Comparison of ENCODE assay signal across 1 cellular context in genomic region chr16:87878704-87879103, GRCh38.
TF ChIP-seq lines count a peak whose summit lies in the region.

No MANE protein-coding gene starts in this region.

TF ChIP-seq in HepG2, 621 proteins besides CTCF, POLR2A, EP300 and RAD21 (continued from another document and continues in another):
- TF ChIP-seq KIAA2018 (CRISPR knock-in tag; IDR thresholded peaks at IDR 0.05; ENCODE audit: borderline replicate concordance): no peak
- TF ChIP-seq ZNF441 (CRISPR knock-in tag; IDR thresholded peaks at IDR 0.05; ENCODE audit: borderline replicate concordance): 0 out of 2 replicates have a peak, but pooled peaks have one; percentile 0
- TF ChIP-seq ZMYM3 (CRISPR knock-in tag; IDR thresholded peaks at IDR 0.05): no peak
- no peak for TF ChIP-seq FOXM1 (CRISPR knock-in tag; IDR thresholded peaks at IDR 0.05)
- TF ChIP-seq ZFP36 (IDR thresholded peaks at IDR 0.05; ENCODE audit: borderline replicate concordance, low read depth, low read length, partially characterized antibody): no peak
- TF ChIP-seq ATAD3A (CRISPR knock-in tag; IDR thresholded peaks at IDR 0.05): no peak
- peak; percentile 30; the same call in 1 of the 2 replicates for TF ChIP-seq ZNF547 (CRISPR knock-in tag; IDR thresholded peaks at IDR 0.05)
- TF ChIP-seq ETS1 (CRISPR knock-in tag; IDR thresholded peaks at IDR 0.05): no peak
- no peak for TF ChIP-seq ZSCAN5A (CRISPR knock-in tag; IDR thresholded peaks at IDR 0.05; ENCODE audit: borderline replicate concordance)
- TF ChIP-seq PCBP1 (IDR thresholded peaks at IDR 0.05; ENCODE audit: borderline replicate concordance, low read depth, low read length): no peak
- TF ChIP-seq, protein P1, sequence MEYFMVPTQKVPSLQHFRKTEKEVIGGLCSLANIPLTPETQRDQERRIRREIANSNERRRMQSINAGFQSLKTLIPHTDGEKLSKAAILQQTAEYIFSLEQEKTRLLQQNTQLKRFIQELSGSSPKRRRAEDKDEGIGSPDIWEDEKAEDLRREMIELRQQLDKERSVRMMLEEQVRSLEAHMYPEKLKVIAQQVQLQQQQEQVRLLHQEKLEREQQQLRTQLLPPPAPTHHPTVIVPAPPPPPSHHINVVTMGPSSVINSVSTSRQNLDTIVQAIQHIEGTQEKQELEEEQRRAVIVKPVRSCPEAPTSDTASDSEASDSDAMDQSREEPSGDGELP (IDR thresholded peaks at IDR 0.05; ENCODE audit: borderline replicate concordance, low read depth): peak; percentile 56; the same call in 1 of the 2 replicates
- TF ChIP-seq RXRA (CRISPR knock-in tag; IDR thresholded peaks at IDR 0.05): peak; percentile 25; the same call in 1 of the 2 replicates
- TF ChIP-seq RARA (CRISPR knock-in tag; IDR thresholded peaks at IDR 0.05): peak; percentile 58
- no peak for TF ChIP-seq HINFP (CRISPR knock-in tag; IDR thresholded peaks at IDR 0.05; ENCODE audit: low read depth)
- no peak for TF ChIP-seq ZNF577 (CRISPR knock-in tag; IDR thresholded peaks at IDR 0.05; ENCODE audit: borderline replicate concordance, low read depth)
- TF ChIP-seq KLF13 (CRISPR knock-in tag; IDR thresholded peaks at IDR 0.05): no peak
- TF ChIP-seq HIC2 (CRISPR knock-in tag; IDR thresholded peaks at IDR 0.05; ENCODE audit: low read depth): no peak
- no peak for TF ChIP-seq ISL2 (CRISPR knock-in tag; IDR thresholded peaks at IDR 0.05)
- no peak for TF ChIP-seq NFYC (CRISPR knock-in tag; IDR thresholded peaks at IDR 0.05)
- TF ChIP-seq ZNF563 (CRISPR knock-in tag; IDR thresholded peaks at IDR 0.05): no peak
- no peak for TF ChIP-seq PHF8 (CRISPR knock-in tag; IDR thresholded peaks at IDR 0.05)
- TF ChIP-seq ELF1 (CRISPR knock-in tag; IDR thresholded peaks at IDR 0.05): no peak
- TF ChIP-seq, protein P2, sequence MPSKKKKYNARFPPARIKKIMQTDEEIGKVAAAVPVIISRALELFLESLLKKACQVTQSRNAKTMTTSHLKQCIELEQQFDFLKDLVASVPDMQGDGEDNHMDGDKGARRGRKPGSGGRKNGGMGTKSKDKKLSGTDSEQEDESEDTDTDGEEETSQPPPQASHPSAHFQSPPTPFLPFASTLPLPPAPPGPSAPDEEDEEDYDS (CRISPR knock-in tag; IDR thresholded peaks at IDR 0.05): no peak
- no peak for TF ChIP-seq ZNF891 (CRISPR knock-in tag; IDR thresholded peaks at IDR 0.05)
- no peak for TF ChIP-seq BATF2 (CRISPR knock-in tag; IDR thresholded peaks at IDR 0.05)
- TF ChIP-seq, protein P3, sequence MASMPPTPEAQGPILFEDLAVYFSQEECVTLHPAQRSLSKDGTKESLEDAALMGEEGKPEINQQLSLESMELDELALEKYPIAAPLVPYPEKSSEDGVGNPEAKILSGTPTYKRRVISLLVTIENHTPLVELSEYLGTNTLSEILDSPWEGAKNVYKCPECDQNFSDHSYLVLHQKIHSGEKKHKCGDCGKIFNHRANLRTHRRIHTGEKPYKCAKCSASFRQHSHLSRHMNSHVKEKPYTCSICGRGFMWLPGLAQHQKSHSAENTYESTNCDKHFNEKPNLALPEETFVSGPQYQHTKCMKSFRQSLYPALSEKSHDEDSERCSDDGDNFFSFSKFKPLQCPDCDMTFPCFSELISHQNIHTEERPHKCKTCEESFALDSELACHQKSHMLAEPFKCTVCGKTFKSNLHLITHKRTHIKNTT (CRISPR knock-in tag; IDR thresholded peaks at IDR 0.05): no peak
- TF ChIP-seq, protein P4, sequence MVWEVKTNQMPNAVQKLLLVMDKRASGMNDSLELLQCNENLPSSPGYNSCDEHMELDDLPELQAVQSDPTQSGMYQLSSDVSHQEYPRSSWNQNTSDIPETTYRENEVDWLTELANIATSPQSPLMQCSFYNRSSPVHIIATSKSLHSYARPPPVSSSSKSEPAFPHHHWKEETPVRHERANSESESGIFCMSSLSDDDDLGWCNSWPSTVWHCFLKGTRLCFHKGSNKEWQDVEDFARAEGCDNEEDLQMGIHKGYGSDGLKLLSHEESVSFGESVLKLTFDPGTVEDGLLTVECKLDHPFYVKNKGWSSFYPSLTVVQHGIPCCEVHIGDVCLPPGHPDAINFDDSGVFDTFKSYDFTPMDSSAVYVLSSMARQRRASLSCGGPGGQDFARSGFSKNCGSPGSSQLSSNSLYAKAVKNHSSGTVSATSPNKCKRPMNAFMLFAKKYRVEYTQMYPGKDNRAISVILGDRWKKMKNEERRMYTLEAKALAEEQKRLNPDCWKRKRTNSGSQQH (CRISPR knock-in tag; IDR thresholded peaks at IDR 0.05; ENCODE audit: low read depth): no peak
- no peak for TF ChIP-seq EHMT2 (IDR thresholded peaks at IDR 0.05; ENCODE audit: borderline replicate concordance, low read depth, low read length)
- TF ChIP-seq CENPT (CRISPR knock-in tag; IDR thresholded peaks at IDR 0.05; ENCODE audit: low read depth): no peak
- TF ChIP-seq SOX6 (IDR thresholded peaks at IDR 0.05): no peak
- TF ChIP-seq SOX6 (CRISPR knock-in tag; IDR thresholded peaks at IDR 0.05): peak; percentile 85
